ENCODE assay signal across 1 cellular context in the genomic region with DNA sequence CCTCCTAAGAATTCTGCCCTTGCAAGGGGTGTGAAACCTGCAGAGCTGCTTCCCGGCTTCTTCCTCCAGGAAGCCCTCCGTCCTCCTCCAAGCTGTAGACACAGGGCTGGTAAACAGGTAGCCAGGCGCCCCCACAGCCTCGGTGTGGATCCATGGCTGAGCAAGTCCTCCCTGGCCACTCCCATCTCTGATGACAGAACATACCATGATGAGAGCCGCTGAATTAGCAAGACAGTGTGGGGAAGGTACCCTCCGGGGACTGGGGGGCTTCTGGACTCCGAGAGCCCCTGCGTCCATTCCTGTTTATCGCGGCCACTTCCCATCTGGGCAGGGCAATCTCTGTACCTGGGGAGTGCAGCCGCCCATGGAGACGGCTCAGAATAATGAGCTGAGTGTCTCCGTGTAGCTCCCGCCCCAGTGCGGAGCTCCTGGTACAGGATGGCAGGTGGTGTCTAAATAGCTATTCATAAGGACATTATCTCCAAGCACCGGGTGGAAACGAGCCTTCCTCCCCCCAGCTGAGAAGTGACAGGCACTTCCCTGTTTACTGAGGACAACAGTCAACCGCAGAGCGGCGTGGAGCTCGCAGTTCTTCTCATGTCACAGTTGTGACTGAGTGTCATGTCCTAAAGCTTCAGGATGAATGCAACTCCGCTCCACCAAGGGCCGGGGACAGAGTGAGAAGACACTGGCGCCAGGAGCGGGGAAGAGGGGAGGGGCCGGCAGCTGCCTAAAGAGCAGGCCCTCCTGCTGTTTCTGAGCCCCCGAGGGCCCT.
TF ChIP-seq lines count a peak whose summit lies in the region.

No MANE protein-coding gene starts in this region.

TF ChIP-seq in K562, 482 proteins besides CTCF, POLR2A, EP300 and RAD21 (continued from another document and continues in another):
- TF ChIP-seq, protein P1, sequence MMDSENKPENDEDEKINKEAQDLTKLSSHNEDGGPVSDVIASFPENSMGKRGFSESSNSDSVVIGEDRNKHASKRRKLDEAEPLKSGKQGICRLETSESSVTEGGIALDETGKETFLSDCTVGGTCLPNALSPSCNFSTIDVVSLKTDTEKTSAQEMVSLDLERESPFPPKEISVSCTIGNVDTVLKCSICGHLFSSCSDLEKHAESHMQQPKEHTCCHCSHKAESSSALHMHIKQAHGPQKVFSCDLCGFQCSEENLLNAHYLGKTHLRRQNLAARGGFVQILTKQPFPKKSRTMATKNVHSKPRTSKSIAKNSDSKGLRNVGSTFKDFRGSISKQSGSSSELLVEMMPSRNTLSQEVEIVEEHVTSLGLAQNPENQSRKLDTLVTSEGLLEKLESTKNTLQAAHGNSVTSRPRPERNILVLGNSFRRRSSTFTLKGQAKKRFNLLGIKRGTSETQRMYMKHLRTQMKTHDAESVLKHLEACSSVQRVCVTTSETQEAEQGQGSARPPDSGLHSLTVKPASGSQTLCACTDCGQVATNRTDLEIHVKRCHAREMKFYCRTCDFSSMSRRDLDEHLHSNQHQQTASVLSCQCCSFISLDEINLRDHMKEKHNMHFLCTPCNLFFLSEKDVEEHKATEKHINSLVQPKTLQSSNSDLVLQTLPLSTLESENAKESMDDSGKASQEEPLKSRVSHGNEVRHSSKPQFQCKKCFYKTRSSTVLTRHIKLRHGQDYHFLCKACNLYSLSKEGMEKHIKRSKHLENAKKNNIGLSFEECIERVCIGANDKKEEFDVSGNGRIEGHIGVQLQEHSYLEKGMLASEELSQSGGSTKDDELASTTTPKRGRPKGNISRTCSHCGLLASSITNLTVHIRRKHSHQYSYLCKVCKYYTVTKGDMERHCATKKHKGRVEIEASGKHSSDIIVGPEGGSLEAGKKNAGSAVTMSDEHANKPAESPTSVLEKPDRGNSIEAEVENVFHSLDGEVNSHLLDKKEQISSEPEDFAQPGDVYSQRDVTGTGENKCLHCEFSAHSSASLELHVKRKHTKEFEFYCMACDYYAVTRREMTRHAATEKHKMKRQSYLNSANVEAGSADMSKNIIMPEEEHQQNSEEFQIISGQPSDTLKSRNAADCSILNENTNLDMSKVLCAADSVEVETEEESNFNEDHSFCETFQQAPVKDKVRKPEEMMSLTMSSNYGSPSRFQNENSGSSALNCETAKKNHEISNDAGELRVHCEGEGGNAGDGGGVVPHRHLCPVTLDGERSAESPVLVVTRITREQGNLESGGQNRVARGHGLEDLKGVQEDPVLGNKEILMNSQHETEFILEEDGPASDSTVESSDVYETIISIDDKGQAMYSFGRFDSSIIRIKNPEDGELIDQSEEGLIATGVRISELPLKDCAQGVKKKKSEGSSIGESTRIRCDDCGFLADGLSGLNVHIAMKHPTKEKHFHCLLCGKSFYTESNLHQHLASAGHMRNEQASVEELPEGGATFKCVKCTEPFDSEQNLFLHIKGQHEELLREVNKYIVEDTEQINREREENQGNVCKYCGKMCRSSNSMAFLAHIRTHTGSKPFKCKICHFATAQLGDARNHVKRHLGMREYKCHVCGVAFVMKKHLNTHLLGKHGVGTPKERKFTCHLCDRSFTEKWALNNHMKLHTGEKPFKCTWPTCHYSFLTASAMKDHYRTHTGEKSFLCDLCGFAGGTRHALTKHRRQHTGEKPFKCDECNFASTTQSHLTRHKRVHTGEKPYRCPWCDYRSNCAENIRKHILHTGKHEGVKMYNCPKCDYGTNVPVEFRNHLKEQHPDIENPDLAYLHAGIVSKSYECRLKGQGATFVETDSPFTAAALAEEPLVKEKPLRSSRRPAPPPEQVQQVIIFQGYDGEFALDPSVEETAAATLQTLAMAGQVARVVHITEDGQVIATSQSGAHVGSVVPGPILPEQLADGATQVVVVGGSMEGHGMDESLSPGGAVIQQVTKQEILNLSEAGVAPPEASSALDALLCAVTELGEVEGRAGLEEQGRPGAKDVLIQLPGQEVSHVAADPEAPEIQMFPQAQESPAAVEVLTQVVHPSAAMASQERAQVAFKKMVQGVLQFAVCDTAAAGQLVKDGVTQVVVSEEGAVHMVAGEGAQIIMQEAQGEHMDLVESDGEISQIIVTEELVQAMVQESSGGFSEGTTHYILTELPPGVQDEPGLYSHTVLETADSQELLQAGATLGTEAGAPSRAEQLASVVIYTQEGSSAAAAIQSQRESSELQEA (IDR thresholded peaks at IDR 0.05; ENCODE audit: low read depth) = no peak
- TF ChIP-seq HSF4 (CRISPR knock-in tag; IDR thresholded peaks at IDR 0.05; ENCODE audit: borderline replicate concordance) (no peak), SMAD1 (IDR thresholded peaks at IDR 0.05; ENCODE audit: low read depth, low read length, partially characterized antibody) (no peak), NR2C2 (CRISPR knock-in tag; IDR thresholded peaks at IDR 0.05) (no peak), NR2C2 (tag; IDR thresholded peaks at IDR 0.05) (no peak), ZNF175 (CRISPR knock-in tag; IDR thresholded peaks at IDR 0.05; ENCODE audit: low read depth) (no peak), NFIC (IDR thresholded peaks at IDR 0.05) (peak; percentile 34; the same call in 1 of the 2 replicates), KAT8 (IDR thresholded peaks at IDR 0.05; ENCODE audit: low read depth) (no peak), CREBBP (IDR thresholded peaks at IDR 0.05; ENCODE audit: low read depth, low read length) (no peak), SP2 (IDR thresholded peaks at IDR 0.05; ENCODE audit: extremely low read depth, low read depth, low read length, poor library complexity, severe bottlenecking) (no peak), THRAP3 (IDR thresholded peaks at IDR 0.05; ENCODE audit: borderline replicate concordance) (no peak), CAMTA2 (CRISPR knock-in tag; conservative IDR thresholded peaks at IDR 0.05) (no peak), CBX1 (IDR thresholded peaks at IDR 0.05; ENCODE audit: low read depth) (no peak), ZNF717 (CRISPR knock-in tag; IDR thresholded peaks at IDR 0.05) (no peak), PHB (CRISPR knock-in tag; IDR thresholded peaks at IDR 0.05) (no peak), HEY1 (CRISPR knock-in tag; IDR thresholded peaks at IDR 0.05; ENCODE audit: borderline replicate concordance) (no peak), ZNF830 (CRISPR knock-in tag; IDR thresholded peaks at IDR 0.05) (no peak), FOXM1 (IDR thresholded peaks at IDR 0.05; ENCODE audit: low read depth) (no peak), FOXM1 (CRISPR knock-in tag; IDR thresholded peaks at IDR 0.05; ENCODE audit: low read depth) (no peak), SRSF9 (IDR thresholded peaks at IDR 0.05; ENCODE audit: borderline replicate concordance, low read depth, low read length) (no peak), ESRRA (IDR thresholded peaks at IDR 0.05; ENCODE audit: borderline replicate concordance, low read depth) (no peak; the same call in 1 of the 2 replicates), FOXP1 (CRISPR knock-in tag; IDR thresholded peaks at IDR 0.05) (peak; percentile 99), RCOR1 (IDR thresholded peaks at IDR 0.05; ENCODE audit: borderline replicate concordance in 1 of 2, low read depth in 2 of 2, low read length in 2 of 2) (peak in 1 of 2 experiments; percentile 81; a peak in 2 of 4 replicates), IRF2 (CRISPR knock-in tag; IDR thresholded peaks at IDR 0.05) (no peak), PTTG1 (tag; IDR thresholded peaks at IDR 0.05; ENCODE audit: low read depth) (no peak), ZEB2 (IDR thresholded peaks at IDR 0.05) (no peak), CHD4 (IDR thresholded peaks at IDR 0.05; ENCODE audit: insufficient read depth, insufficient replicate concordance, low read depth, low read length, poor library complexity, severe bottlenecking) (no peak), SRSF7 (optimal IDR thresholded peaks at IDR 0.05; ENCODE audit: low read depth, low read length) (no peak), SREBF1 (IDR thresholded peaks at IDR 0.05; ENCODE audit: borderline replicate concordance, low read depth, low read length) (no peak), FUS (optimal IDR thresholded peaks at IDR 0.05; ENCODE audit: low read depth, low read length) (no peak), HDAC1 (IDR thresholded peaks at IDR 0.05) (peak in 1 of 2 experiments; percentile 75; a peak in 2 of 4 replicates), GABPA (tag; conservative IDR thresholded peaks at IDR 0.05; ENCODE audit: low read depth) (no peak)
- TF ChIP-seq, protein P2, sequence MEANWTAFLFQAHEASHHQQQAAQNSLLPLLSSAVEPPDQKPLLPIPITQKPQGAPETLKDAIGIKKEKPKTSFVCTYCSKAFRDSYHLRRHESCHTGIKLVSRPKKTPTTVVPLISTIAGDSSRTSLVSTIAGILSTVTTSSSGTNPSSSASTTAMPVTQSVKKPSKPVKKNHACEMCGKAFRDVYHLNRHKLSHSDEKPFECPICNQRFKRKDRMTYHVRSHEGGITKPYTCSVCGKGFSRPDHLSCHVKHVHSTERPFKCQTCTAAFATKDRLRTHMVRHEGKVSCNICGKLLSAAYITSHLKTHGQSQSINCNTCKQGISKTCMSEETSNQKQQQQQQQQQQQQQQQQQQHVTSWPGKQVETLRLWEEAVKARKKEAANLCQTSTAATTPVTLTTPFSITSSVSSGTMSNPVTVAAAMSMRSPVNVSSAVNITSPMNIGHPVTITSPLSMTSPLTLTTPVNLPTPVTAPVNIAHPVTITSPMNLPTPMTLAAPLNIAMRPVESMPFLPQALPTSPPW (CRISPR knock-in tag; IDR thresholded peaks at IDR 0.05) = peak; percentile 91
- TF ChIP-seq, protein P3, sequence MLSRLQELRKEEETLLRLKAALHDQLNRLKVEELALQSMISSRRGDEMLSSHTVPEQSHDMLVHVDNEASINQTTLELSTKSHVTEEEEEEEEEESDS (CRISPR knock-in tag; IDR thresholded peaks at IDR 0.05) = no peak
- TF ChIP-seq, protein P4, sequence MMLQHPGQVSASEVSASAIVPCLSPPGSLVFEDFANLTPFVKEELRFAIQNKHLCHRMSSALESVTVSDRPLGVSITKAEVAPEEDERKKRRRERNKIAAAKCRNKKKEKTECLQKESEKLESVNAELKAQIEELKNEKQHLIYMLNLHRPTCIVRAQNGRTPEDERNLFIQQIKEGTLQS (IDR thresholded peaks at IDR 0.05) = no peak
- TF ChIP-seq, protein P4 (CRISPR knock-in tag; conservative IDR thresholded peaks at IDR 0.05) = no peak
- TF ChIP-seq, protein P5, sequence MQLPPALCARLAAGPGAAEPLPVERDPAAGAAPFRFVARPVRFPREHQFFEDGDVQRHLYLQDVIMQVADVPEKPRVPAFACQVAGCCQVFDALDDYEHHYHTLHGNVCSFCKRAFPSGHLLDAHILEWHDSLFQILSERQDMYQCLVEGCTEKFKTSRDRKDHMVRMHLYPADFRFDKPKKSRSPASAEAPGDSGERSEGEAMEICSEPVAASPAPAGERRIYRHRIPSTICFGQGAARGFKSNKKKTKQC (CRISPR knock-in tag; IDR thresholded peaks at IDR 0.05) = no peak
- TF ChIP-seq, protein P6, sequence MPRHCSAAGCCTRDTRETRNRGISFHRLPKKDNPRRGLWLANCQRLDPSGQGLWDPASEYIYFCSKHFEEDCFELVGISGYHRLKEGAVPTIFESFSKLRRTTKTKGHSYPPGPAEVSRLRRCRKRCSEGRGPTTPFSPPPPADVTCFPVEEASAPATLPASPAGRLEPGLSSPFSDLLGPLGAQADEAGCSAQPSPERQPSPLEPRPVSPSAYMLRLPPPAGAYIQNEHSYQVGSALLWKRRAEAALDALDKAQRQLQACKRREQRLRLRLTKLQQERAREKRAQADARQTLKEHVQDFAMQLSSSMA (CRISPR knock-in tag; IDR thresholded peaks at IDR 0.05) = no peak
- TF ChIP-seq, protein P7, sequence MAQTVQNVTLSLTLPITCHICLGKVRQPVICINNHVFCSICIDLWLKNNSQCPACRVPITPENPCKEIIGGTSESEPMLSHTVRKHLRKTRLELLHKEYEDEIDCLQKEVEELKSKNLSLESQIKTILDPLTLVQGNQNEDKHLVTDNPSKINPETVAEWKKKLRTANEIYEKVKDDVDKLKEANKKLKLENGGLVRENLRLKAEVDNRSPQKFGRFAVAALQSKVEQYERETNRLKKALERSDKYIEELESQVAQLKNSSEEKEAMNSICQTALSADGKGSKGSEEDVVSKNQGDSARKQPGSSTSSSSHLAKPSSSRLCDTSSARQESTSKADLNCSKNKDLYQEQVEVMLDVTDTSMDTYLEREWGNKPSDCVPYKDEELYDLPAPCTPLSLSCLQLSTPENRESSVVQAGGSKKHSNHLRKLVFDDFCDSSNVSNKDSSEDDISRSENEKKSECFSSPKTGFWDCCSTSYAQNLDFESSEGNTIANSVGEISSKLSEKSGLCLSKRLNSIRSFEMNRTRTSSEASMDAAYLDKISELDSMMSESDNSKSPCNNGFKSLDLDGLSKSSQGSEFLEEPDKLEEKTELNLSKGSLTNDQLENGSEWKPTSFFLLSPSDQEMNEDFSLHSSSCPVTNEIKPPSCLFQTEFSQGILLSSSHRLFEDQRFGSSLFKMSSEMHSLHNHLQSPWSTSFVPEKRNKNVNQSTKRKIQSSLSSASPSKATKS (CRISPR knock-in tag; IDR thresholded peaks at IDR 0.05) = no peak
- TF ChIP-seq, protein P8, sequence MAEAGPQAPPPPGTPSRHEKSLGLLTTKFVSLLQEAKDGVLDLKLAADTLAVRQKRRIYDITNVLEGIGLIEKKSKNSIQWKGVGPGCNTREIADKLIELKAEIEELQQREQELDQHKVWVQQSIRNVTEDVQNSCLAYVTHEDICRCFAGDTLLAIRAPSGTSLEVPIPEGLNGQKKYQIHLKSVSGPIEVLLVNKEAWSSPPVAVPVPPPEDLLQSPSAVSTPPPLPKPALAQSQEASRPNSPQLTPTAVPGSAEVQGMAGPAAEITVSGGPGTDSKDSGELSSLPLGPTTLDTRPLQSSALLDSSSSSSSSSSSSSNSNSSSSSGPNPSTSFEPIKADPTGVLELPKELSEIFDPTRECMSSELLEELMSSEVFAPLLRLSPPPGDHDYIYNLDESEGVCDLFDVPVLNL (CRISPR knock-in tag; IDR thresholded peaks at IDR 0.05; ENCODE audit: low read depth) = no peak
- TF ChIP-seq, protein P9, sequence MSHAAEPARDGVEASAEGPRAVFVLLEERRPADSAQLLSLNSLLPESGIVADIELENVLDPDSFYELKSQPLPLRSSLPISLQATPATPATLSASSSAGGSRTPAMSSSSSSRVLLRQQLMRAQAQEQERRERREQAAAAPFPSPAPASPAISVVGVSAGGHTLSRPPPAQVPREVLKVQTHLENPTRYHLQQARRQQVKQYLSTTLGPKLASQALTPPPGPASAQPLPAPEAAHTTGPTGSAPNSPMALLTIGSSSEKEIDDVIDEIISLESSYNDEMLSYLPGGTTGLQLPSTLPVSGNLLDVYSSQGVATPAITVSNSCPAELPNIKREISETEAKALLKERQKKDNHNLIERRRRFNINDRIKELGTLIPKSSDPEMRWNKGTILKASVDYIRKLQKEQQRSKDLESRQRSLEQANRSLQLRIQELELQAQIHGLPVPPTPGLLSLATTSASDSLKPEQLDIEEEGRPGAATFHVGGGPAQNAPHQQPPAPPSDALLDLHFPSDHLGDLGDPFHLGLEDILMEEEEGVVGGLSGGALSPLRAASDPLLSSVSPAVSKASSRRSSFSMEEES (CRISPR knock-in tag; IDR thresholded peaks at IDR 0.05) = no peak
- TF ChIP-seq, protein P10, sequence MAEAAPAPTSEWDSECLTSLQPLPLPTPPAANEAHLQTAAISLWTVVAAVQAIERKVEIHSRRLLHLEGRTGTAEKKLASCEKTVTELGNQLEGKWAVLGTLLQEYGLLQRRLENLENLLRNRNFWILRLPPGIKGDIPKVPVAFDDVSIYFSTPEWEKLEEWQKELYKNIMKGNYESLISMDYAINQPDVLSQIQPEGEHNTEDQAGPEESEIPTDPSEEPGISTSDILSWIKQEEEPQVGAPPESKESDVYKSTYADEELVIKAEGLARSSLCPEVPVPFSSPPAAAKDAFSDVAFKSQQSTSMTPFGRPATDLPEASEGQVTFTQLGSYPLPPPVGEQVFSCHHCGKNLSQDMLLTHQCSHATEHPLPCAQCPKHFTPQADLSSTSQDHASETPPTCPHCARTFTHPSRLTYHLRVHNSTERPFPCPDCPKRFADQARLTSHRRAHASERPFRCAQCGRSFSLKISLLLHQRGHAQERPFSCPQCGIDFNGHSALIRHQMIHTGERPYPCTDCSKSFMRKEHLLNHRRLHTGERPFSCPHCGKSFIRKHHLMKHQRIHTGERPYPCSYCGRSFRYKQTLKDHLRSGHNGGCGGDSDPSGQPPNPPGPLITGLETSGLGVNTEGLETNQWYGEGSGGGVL (CRISPR knock-in tag; IDR thresholded peaks at IDR 0.05) = no peak
